ENCODE assay signal across 18 cellular contexts in genomic region chr12:32223941-32224340, GRCh38.
A peak's percentile ranks its signal among the peaks of the same experiment; 100 is the strongest.
DNase-seq lines count a peak whose midpoint lies in the region; ATAC-seq, FAIRE-seq and TF ChIP-seq lines count a peak whose summit lies in the region.
"Had no signal": no experiment of that assay in that cellular context is flagged by ENCODE, and none has a peak within 500 bp of the region (broad histone marks: within the 10 kb centered on the region; RNA-seq: fewer than 3 reads in every experiment).

No MANE protein-coding gene starts in this region.

- no peak overlapping the region for H2AFZ ChIP-seq in astrocyte (ENCODE audit: low read depth, low read length)
- H2AFZ ChIP-seq: GM23248 had no signal

- DNase-seq in M059J (ENCODE audit: low read depth) = peak; percentile 25
- DNase-seq in astrocyte (ENCODE audit: low read depth) = peak; percentile 61
- DNase-seq in kidney tubule cell (ENCODE audit: low spot score) = peak; percentile 25
- DNase-seq in NOMO-1 treated with DMSO at 0.1 percent for 48 hours (lab: John Stamatoyannopoulos, UW; ENCODE audit: unreplicated experiment) = no peak
- no peak for DNase-seq in activated T-cell treated with anti-CD3 and anti-CD28 coated beads, Interleukin-2, amount 50 U/mL, for 1 hour
- DNase-seq: C1 segment of cervical spinal cord; Calu3; CD4-positive, alpha-beta memory T cell; COR-L47; DMS53; DMS79 treated with DMSO at 0.1 percent for 48 hours; GM23248; H7; HCEC 1CT had no signal

- no peaks in the 10 kb centered on the region for H3K27me3 ChIP-seq in astrocyte (ENCODE audit: insufficient read depth, low read length)

- no peaks in the 10 kb centered on the region for H3K27me3 Mint-ChIP-seq in astrocyte (ENCODE audit: low read depth, unreplicated experiment)
- H3K27me3 Mint-ChIP-seq: CD4-positive, alpha-beta memory T cell had no signal

- FAIRE-seq in astrocyte (lab: Jason Lieb, UNC) = peak; percentile 26
- FAIRE-seq: G401.6, GM19239, H1 had no signal

- peaks cover 46% of the 10 kb centered on the region for H3K79me2 ChIP-seq in astrocyte (ENCODE audit: insufficient read depth, low read length)

- no peak overlapping the region for H3K4me3 ChIP-seq in astrocyte (ENCODE audit: insufficient read depth, low read depth, low read length)
- H3K4me3 ChIP-seq: GM23248 had no signal

- peaks cover 4% of the 10 kb centered on the region for H3K36me3 ChIP-seq in astrocyte (ENCODE audit: insufficient read depth, low read length)

- H3K36me3 Mint-ChIP-seq in astrocyte (ENCODE audit: low read depth, unreplicated experiment) = peaks cover 2% of the 10 kb centered on the region

- H3K4me1 ChIP-seq in astrocyte (ENCODE audit: insufficient read depth, low read length) = no peaks in the 10 kb centered on the region

- H3K4me3 Mint-ChIP-seq in astrocyte (ENCODE audit: unreplicated experiment) = no peak overlapping the region
- H3K4me3 Mint-ChIP-seq: CD4-positive, alpha-beta memory T cell had no signal

- H3K9ac ChIP-seq in astrocyte (ENCODE audit: low read length) = no peak overlapping the region
- H3K9ac ChIP-seq: GM23248 had no signal

- H3K9me3 Mint-ChIP-seq in astrocyte (ENCODE audit: unreplicated experiment) = peaks cover 2% of the 10 kb centered on the region

- no peak overlapping the region for H3K27ac ChIP-seq in astrocyte (ENCODE audit: low read depth, low read length)
- H3K27ac ChIP-seq: GM23248 had no signal

- H3K27ac Mint-ChIP-seq in astrocyte (ENCODE audit: unreplicated experiment) = peak overlapping the region; percentile 23

- no peak for TF ChIP-seq CTCF in astrocyte (IDR thresholded peaks at IDR 0.05; ENCODE audit: insufficient read depth, low read depth, low read length)

- ATAC-seq in HG03354 (IDR thresholded peaks at IDR 0.05; ENCODE audit: poor library complexity, severe bottlenecking, unreplicated experiment) = no peak

- peaks cover 26% of the 10 kb centered on the region for H4K20me1 ChIP-seq in astrocyte (ENCODE audit: insufficient read depth, low read length)

- H3K4me2 ChIP-seq in astrocyte (ENCODE audit: low read length) = no peak overlapping the region

- H3K4me1 Mint-ChIP-seq in astrocyte (ENCODE audit: low read depth, unreplicated experiment) = peaks cover 5% of the 10 kb centered on the region
- H3K4me1 Mint-ChIP-seq: CD4-positive, alpha-beta memory T cell had no signal

- H3K9me3 ChIP-seq in astrocyte (ENCODE audit: insufficient read depth, low read depth, low read length) = no peaks in the 10 kb centered on the region

Comparison
In these comparisons a context has a peak if more than half of its experiments do, and no peak if none do; other contexts are left out.
1. DNase-seq: peak in M059J (single experiment), astrocyte (single experiment) and kidney tubule cell (single experiment); none in NOMO-1 treated with DMSO at 0.1 percent for 48 hours (single experiment) and activated T-cell treated with anti-CD3 and anti-CD28 coated beads, Interleukin-2, amount 50 U/mL, for 1 hour (single experiment).